In genomic region chr2:12507295-12507694, GRCh38 we compare ENCODE assay signal across 7 cellular contexts.
A peak's percentile ranks its signal among the peaks of the same experiment; 100 is the strongest.
DNase-seq lines count a peak whose midpoint lies in the region; ATAC-seq, FAIRE-seq and TF ChIP-seq lines count a peak whose summit lies in the region.

No MANE protein-coding gene starts in this region.

- WGBS in adrenal gland, 4 donors, result 32 to 33% (median 32%) methylated on average over 7 of the region's 7 CpGs

- TF ChIP-seq POLR2A in adrenal gland (IDR thresholded peaks at IDR 0.05), result no peak

- H3K4me3 ChIP-seq in SK-N-MC (peak overlapping the region; percentile 66), adrenal gland (no peak overlapping the region)

- DNase-seq in GM19239 (ENCODE audit: insufficient read length, low spot score) (no peak), SK-N-MC (ENCODE audit: low read depth, low spot score) (peak; percentile 91), adrenal gland (peak in 4 of 7 donors; percentile 49 to 72 (median 54)), NCI-H446 treated with DMSO at 0.1 percent for 48 hours (lab: John Stamatoyannopoulos, UW) (no peak), NCI-H1694 (lab: John Stamatoyannopoulos, UW) (no peak)
- peak; percentile 56 to 59 for DNase-seq in stimulated activated CD4-positive, alpha-beta T cell treated with anti-CD3 and anti-CD28 coated beads, Interleukin-2, amount 100 ng/mL, for 48 hours

- H3K4me1 ChIP-seq in adrenal gland (replicated peaks in 1 of 2), result peaks cover 0 to 7% of the 10 kb centered on the region in 2 donors

- intact Hi-C loops in adrenal gland (cut with DNase I), result no loop called here

- H3K9ac ChIP-seq in SK-N-MC (ENCODE audit: insufficient read length), result no peak overlapping the region

- H3K9me3 ChIP-seq in SK-N-MC (ENCODE audit: low read depth, low read length) (no peaks in the 10 kb centered on the region), adrenal gland (replicated peaks in 1 of 3) (no peaks in the 10 kb centered on the region)

- FAIRE-seq in GM19239 (lab: Jason Lieb, UNC), result peak; percentile 79

- TF ChIP-seq CTCF in adrenal gland (IDR thresholded peaks at IDR 0.05), result no peak

- peak; percentile 76 for ATAC-seq in HG03108 (IDR thresholded peaks at IDR 0.05; ENCODE audit: unreplicated experiment)

- no peaks in the 10 kb centered on the region for H3K36me3 ChIP-seq in SK-N-MC (ENCODE audit: insufficient read depth, low read length)
- no peaks in the 10 kb centered on the region for H3K36me3 ChIP-seq in adrenal gland (replicated peaks in 1 of 2)

- H3K27ac ChIP-seq in SK-N-MC (peak overlapping the region; percentile 80), adrenal gland (peak overlapping the region in 1 of 5 donors; percentile 7)

- H3K27me3 ChIP-seq in adrenal gland, result no peaks in the 10 kb centered on the region

Comparison
In these comparisons a context has a peak if more than half of its experiments do, and no peak if none do; other contexts are left out.
1. DNase-seq: peak in SK-N-MC (single experiment), adrenal gland (4 of 7) and stimulated activated CD4-positive, alpha-beta T cell treated with anti-CD3 and anti-CD28 coated beads, Interleukin-2, amount 100 ng/mL, for 48 hours (2 of 2); none in GM19239 (single experiment), NCI-H446 treated with DMSO at 0.1 percent for 48 hours (single experiment) and NCI-H1694 (single experiment).